Comparison of ENCODE assay signal across 34 cellular contexts in the genomic region with DNA sequence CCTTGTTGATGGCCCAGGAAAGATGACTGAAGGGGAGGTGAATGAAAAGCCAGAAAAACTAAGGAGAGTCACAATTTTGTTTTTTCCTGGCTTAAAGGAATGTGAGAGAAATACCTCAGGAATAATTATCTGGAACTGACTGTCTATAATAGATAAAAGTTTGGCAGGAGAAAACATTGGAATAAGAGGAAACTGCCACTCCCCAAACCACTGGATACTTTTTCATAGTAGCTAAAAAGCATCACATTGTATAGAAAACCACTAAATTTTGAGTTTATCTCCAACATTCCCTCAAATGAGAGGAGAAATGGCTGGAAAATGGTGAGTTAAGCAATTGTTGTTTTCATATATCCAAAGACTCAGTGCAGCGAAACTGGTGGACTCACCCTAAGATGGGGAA.
"Had no signal": no experiment of that assay in that cellular context is flagged by ENCODE, and none has a peak within 500 bp of the region (broad histone marks: within the 10 kb centered on the region; RNA-seq: fewer than 3 reads in every experiment).

No MANE protein-coding gene starts in this region.

- H3K27me3 ChIP-seq: ascending aorta, body of pancreas, brain microvascular endothelial cell, breast epithelium had no signal

- DNase-seq: activated B cell treated with CpG ODN at 0.5 μM for 24 hours; activated CD4-positive, alpha-beta memory T cell treated with anti-CD3 and anti-CD28 coated beads for 36 hours; activated CD4-positive, alpha-beta T cell treated with anti-CD3 and anti-CD28 coated beads for 4 hours; activated CD4-positive, alpha-beta T cell treated with anti-CD3 and anti-CD28 coated beads, Interleukin-2, amount 10 ng/mL, durations not matched to agents 24 days and 14 days; activated CD4-positive, alpha-beta T cell treated with anti-CD3 and anti-CD28 coated beads, Interleukin-2, amount 50 U/mL, for 1 hour; activated CD4-positive, alpha-beta T cell treated with anti-CD3 and anti-CD28 coated beads, Interleukin-2, amount 50 U/mL, for 4 hours; activated CD4-positive, CD25-positive, alpha-beta regulatory T cell treated with anti-CD3 and anti-CD28 coated beads, Interleukin-2, amount 50 U/mL, for 72 hours; activated CD8-positive, alpha-beta memory T cell treated with anti-CD3 and anti-CD28 coated beads, Interleukin-2, amount 50 U/mL, for 4 hours; activated CD8-positive, alpha-beta T cell treated with anti-CD3 and anti-CD28 coated beads for 36 hours; activated effector memory CD4-positive, alpha-beta T cell treated with anti-CD3 and anti-CD28 coated beads, Interleukin-2, amount 50 U/mL, for 16 hours; activated gamma-delta T cell treated with Interleukin-2 at 50 U/mL for 16 hours; activated naive CD4-positive, alpha-beta T cell; activated naive CD4-positive, alpha-beta T cell treated with anti-CD3 and anti-CD28 coated beads for 36 hours; activated naive CD4-positive, alpha-beta T cell treated with anti-CD3 and anti-CD28 coated beads, Interleukin-2, amount 50 U/mL, for 16 hours; activated naive CD8-positive, alpha-beta T cell treated with anti-CD3 and anti-CD28 coated beads for 36 hours; activated T-cell treated with anti-CD3 and anti-CD28 coated beads for 4 hours; activated T-cell treated with anti-CD3 and anti-CD28 coated beads, Interleukin-2, amount 50 U/mL, for 1 hour; activated T-cell treated with anti-CD3 and anti-CD28 coated beads, Interleukin-2, amount 50 U/mL, for 4 hours; activated T-cell treated with anti-CD3 and anti-CD28 coated beads, Interleukin-2, amount 50 U/mL, for 72 hours; amygdala; anterior cingulate cortex; body of pancreas; brain microvascular endothelial cell; central memory CD4-positive, alpha-beta T cell; T-helper 2 cell; T-helper 9 cell had no signal

- H3K4me1 ChIP-seq: ascending aorta, body of pancreas, breast epithelium had no signal

- H3K36me3 Mint-ChIP-seq: activated CD4-positive, alpha-beta memory T cell treated with anti-CD3 and anti-CD28 coated beads for 36 hours; activated naive CD4-positive, alpha-beta T cell treated with anti-CD3 and anti-CD28 coated beads, Interleukin-2, amount 50 U/mL, for 72 hours; activated naive CD8-positive, alpha-beta T cell treated with anti-CD3 and anti-CD28 coated beads for 36 hours had no signal

- ATAC-seq: activated CD8-positive, alpha-beta T cell treated with anti-CD3 and anti-CD28 coated beads for 36 hours; activated naive CD4-positive, alpha-beta T cell treated with anti-CD3 and anti-CD28 coated beads, Interleukin-2, amount 50 U/mL, for 72 hours; activated T-cell treated with anti-CD3 and anti-CD28 coated beads, Interleukin-2, amount 50 U/mL, for 4 hours; activated T-cell treated with anti-CD3 and anti-CD28 coated beads, Interleukin-2, amount 50 U/mL, for 72 hours; activated T-helper 17 cell treated with anti-CD3 and anti-CD28 coated beads, Interleukin-2, amount 50 U/mL, for 72 hours; body of pancreas had no signal

- H3K27ac ChIP-seq: ascending aorta, body of pancreas, brain microvascular endothelial cell, breast epithelium, VCaP had no signal

- H3K4me3 Mint-ChIP-seq: activated B cell treated with CpG ODN at 0.5 μM for 24 hours; activated CD4-positive, alpha-beta memory T cell treated with anti-CD3 and anti-CD28 coated beads for 36 hours; activated CD4-positive, alpha-beta T cell treated with anti-CD3 and anti-CD28 coated beads, Interleukin-2, amount 10 ng/mL, durations not matched to agents 24 days and 14 days; activated CD8-positive, alpha-beta T cell treated with anti-CD3 and anti-CD28 coated beads for 36 hours; activated naive CD4-positive, alpha-beta T cell treated with anti-CD3 and anti-CD28 coated beads for 36 hours; activated naive CD8-positive, alpha-beta T cell treated with anti-CD3 and anti-CD28 coated beads for 36 hours; activated T-cell treated with anti-CD3 and anti-CD28 coated beads, Interleukin-2, amount 50 U/mL, for 4 hours; activated T-cell treated with anti-CD3 and anti-CD28 coated beads, Interleukin-2, amount 50 U/mL, for 72 hours; activated T-helper 1 cell treated with anti-CD3 and anti-CD28 coated beads, Interleukin-12 subunit alpha, Interleukin-12 subunit beta, Interleukin-2, Interleukin-4 antibody, amounts not matched to agents 30 ng/mL and 10 ng/mL and 1 ng/mL, durations not matched to agents 14 hours and 24 hours and 36 hours; activated T-helper 17 cell treated with anti-CD3 and anti-CD28 coated beads, Interleukin-2, amount 50 U/mL, for 72 hours; T-helper 1 cell treated with Interleukin-12 subunit alpha and Interleukin-12 subunit beta and Interleukin-4 antibody, amounts not matched to agents 30 μg/mL and 1 μg/mL, for 36 hours; T-helper 2 cell treated with Interferon-gamma antibody and Interleukin-4, amounts not matched to agents 5 μg/mL and 100 μg/mL, for 36 hours had no signal

- H3K4me1 Mint-ChIP-seq: activated B cell treated with CpG ODN at 0.5 μM for 24 hours; activated CD4-positive, alpha-beta T cell treated with anti-CD3 and anti-CD28 coated beads, Interleukin-2, amount 10 ng/mL, durations not matched to agents 24 days and 14 days; activated naive CD8-positive, alpha-beta T cell treated with anti-CD3 and anti-CD28 coated beads for 36 hours; activated T-helper 17 cell treated with anti-CD3 and anti-CD28 coated beads, Interleukin-2, amount 50 U/mL, for 72 hours had no signal

- H3K9me3 ChIP-seq: ascending aorta had no signal

- H3K9me3 Mint-ChIP-seq: activated CD8-positive, alpha-beta T cell treated with anti-CD3 and anti-CD28 coated beads for 36 hours; activated T-helper 1 cell treated with anti-CD3 and anti-CD28 coated beads, Interleukin-12 subunit alpha, Interleukin-12 subunit beta, Interleukin-2, Interleukin-4 antibody, amounts not matched to agents 30 ng/mL and 10 ng/mL and 1 ng/mL, durations not matched to agents 14 hours and 24 hours and 36 hours; T-helper 2 cell treated with Interferon-gamma antibody and Interleukin-4, amounts not matched to agents 5 μg/mL and 100 μg/mL, for 36 hours had no signal

- H3K4me3 ChIP-seq: ascending aorta, body of pancreas, breast epithelium had no signal

- H3K27me3 Mint-ChIP-seq: activated B cell treated with CpG ODN at 0.5 μM for 24 hours; activated CD4-positive, alpha-beta memory T cell treated with anti-CD3 and anti-CD28 coated beads for 36 hours; activated CD4-positive, alpha-beta T cell treated with anti-CD3 and anti-CD28 coated beads, Interleukin-2, amount 10 ng/mL, durations not matched to agents 24 days and 14 days; activated CD8-positive, alpha-beta T cell treated with anti-CD3 and anti-CD28 coated beads for 36 hours; activated naive CD8-positive, alpha-beta T cell treated with anti-CD3 and anti-CD28 coated beads for 36 hours; activated T-helper 17 cell treated with anti-CD3 and anti-CD28 coated beads, Interleukin-2, amount 50 U/mL, for 72 hours had no signal

- H3K27ac Mint-ChIP-seq: activated B cell treated with CpG ODN at 0.5 μM for 24 hours; activated CD4-positive, alpha-beta memory T cell treated with anti-CD3 and anti-CD28 coated beads for 36 hours; activated CD4-positive, alpha-beta T cell treated with anti-CD3 and anti-CD28 coated beads, Interleukin-2, amount 10 ng/mL, durations not matched to agents 24 days and 14 days; activated CD8-positive, alpha-beta T cell treated with anti-CD3 and anti-CD28 coated beads for 36 hours; activated naive CD4-positive, alpha-beta T cell treated with anti-CD3 and anti-CD28 coated beads for 36 hours; activated naive CD4-positive, alpha-beta T cell treated with anti-CD3 and anti-CD28 coated beads, Interleukin-2, amount 50 U/mL, for 72 hours; activated naive CD8-positive, alpha-beta T cell treated with anti-CD3 and anti-CD28 coated beads for 36 hours; activated T-cell treated with anti-CD3 and anti-CD28 coated beads, Interleukin-2, amount 50 U/mL, for 72 hours; activated T-helper 1 cell treated with anti-CD3 and anti-CD28 coated beads, Interleukin-12 subunit alpha, Interleukin-12 subunit beta, Interleukin-2, Interleukin-4 antibody, amounts not matched to agents 30 ng/mL and 10 ng/mL and 1 ng/mL, durations not matched to agents 14 hours and 24 hours and 36 hours; activated T-helper 17 cell treated with anti-CD3 and anti-CD28 coated beads, Interleukin-2, amount 50 U/mL, for 72 hours; T-helper 1 cell treated with Interleukin-12 subunit alpha and Interleukin-12 subunit beta and Interleukin-4 antibody, amounts not matched to agents 30 μg/mL and 1 μg/mL, for 36 hours; T-helper 2 cell treated with Interferon-gamma antibody and Interleukin-4, amounts not matched to agents 5 μg/mL and 100 μg/mL, for 36 hours had no signal

- H3K36me3 ChIP-seq: ascending aorta, brain microvascular endothelial cell, breast epithelium had no signal
